Comparison of ENCODE assay signal across 22 cellular contexts in genomic region chr13:36709136-36709895, GRCh38. TPM values are rescaled to one million over a fixed set of nuclear protein-coding genes. Genes with fewer than 3 reads are reported as not detected.
DNase-seq lines count a peak whose midpoint lies in the region; ATAC-seq and TF ChIP-seq lines count a peak whose summit lies in the region.
"Had no signal": no experiment of that assay in that cellular context is flagged by ENCODE, and none has a peak within 500 bp of the region (broad histone marks: within the 10 kb centered on the region; RNA-seq: fewer than 3 reads in every experiment).

No MANE protein-coding gene starts in this region.

- H3K4me3 Mint-ChIP-seq in nephron progenitor cell, result no peak overlapping the region
- H3K4me3 Mint-ChIP-seq: CD4-positive, alpha-beta T cell; GM23338; IgD-negative memory B cell had no signal

- dilution Hi-C loops in mammary epithelial cell (cut with HindIII; ENCODE audit: low sequenced_read_pairs), result no loop called here

- H3K27ac ChIP-seq in BLaER1 (no peak overlapping the region), mammary epithelial cell (ENCODE audit: insufficient read depth, low read depth, low read length) (no peak overlapping the region), dorsolateral prefrontal cortex (no peak overlapping the region)
- H3K27ac ChIP-seq: A549, Peyer's patch had no signal

- peak; percentile 66 for DNase-seq in DMS79 treated with DMSO at 0.1 percent for 48 hours (lab: John Stamatoyannopoulos, UW)
- DNase-seq in astrocyte of the spinal cord (ENCODE audit: low read depth, low spot score), result peak; percentile 48
- DNase-seq in nephron progenitor cell, result no peak
- DNase-seq in OCI-M1 (lab: John Stamatoyannopoulos, UW), result no peak
- DNase-seq in mammary epithelial cell, result no peak
- DNase-seq in dorsolateral prefrontal cortex, result no peak
- DNase-seq: AML-193; Calu3; CD4-positive, alpha-beta T cell; DND-41; NCI-H187; NCI-H2171 treated with DMSO at 0.1 percent for 48 hours; NCI-H446 treated with DMSO at 0.1 percent for 48 hours; NCI-H774; Peyer's patch had no signal

- intact Hi-C loops in mammary epithelial cell (cut with micrococcal nuclease) (no loop called here), dorsolateral prefrontal cortex (cut with DNase I) (no loop called here)

- peaks cover 7% of the 10 kb centered on the region for H3K27me3 Mint-ChIP-seq in nephron progenitor cell (ENCODE audit: low read depth, poor library complexity)

- H3K36me3 ChIP-seq in BLaER1 (no peaks in the 10 kb centered on the region), mammary epithelial cell (ENCODE audit: insufficient read depth, low read length) (no peaks in the 10 kb centered on the region)
- H3K36me3 ChIP-seq: Peyer's patch had no signal

- in situ Hi-C loops in astrocyte of the spinal cord (cut with HindIII; ENCODE audit: low sequenced_read_pairs) (no loop called here), mammary epithelial cell (cut with MboI; ENCODE audit: low sequenced_read_pairs in 2 of 2) (no loop called here)

- WGBS in mammary epithelial cell (ENCODE audit: low coverage, missing lambda C conversion rate), result 33% methylated on average over 1 of the region's 1 CpG

- peaks cover 25% of the 10 kb centered on the region for H3K4me1 Mint-ChIP-seq in nephron progenitor cell
- H3K4me1 Mint-ChIP-seq: IgD-negative memory B cell had no signal

- no peaks in the 10 kb centered on the region for H3K9me3 Mint-ChIP-seq in nephron progenitor cell
- H3K9me3 Mint-ChIP-seq: CD4-positive, alpha-beta T cell; GM23338; IgD-negative memory B cell had no signal

- H3K4me1 ChIP-seq in BLaER1 (peaks cover 20% of the 10 kb centered on the region), mammary epithelial cell (ENCODE audit: insufficient read depth, low read length) (no peaks in the 10 kb centered on the region)
- H3K4me1 ChIP-seq: A549, Peyer's patch had no signal

- H3K36me3 Mint-ChIP-seq in nephron progenitor cell (ENCODE audit: low read depth), result no peaks in the 10 kb centered on the region
- H3K36me3 Mint-ChIP-seq: IgD-negative memory B cell had no signal

- H3K79me2 ChIP-seq in mammary epithelial cell (ENCODE audit: insufficient read depth, low read length), result no peaks in the 10 kb centered on the region

- ATAC-seq in HG02938 (IDR thresholded peaks at IDR 0.05; ENCODE audit: unreplicated experiment), result no peak
- ATAC-seq: A549, GM23338, HCT116, Right ventricle myocardium inferior had no signal

- H3K27ac Mint-ChIP-seq in nephron progenitor cell, result peak overlapping the region; percentile 8
- H3K27ac Mint-ChIP-seq: CD4-positive, alpha-beta T cell; GM23338 had no signal

- H3K9me3 ChIP-seq in BLaER1 (no peaks in the 10 kb centered on the region; the same call in 1 of the 2 replicates), mammary epithelial cell (replicated peaks; ENCODE audit: insufficient read depth, low read length) (no peaks in the 10 kb centered on the region)
- H3K9me3 ChIP-seq: A549, Peyer's patch had no signal

- H2AFZ ChIP-seq in mammary epithelial cell (ENCODE audit: low read depth, low read length), result no peak overlapping the region
- H2AFZ ChIP-seq: GM23338 had no signal

- BruUV-seq in mammary epithelial cell (replicated peaks; lab: Mats Ljungman, UMichigan), result no TSS peak

- no peak overlapping the region for H3K4me3 ChIP-seq in BLaER1
- H3K4me3 ChIP-seq in astrocyte of the spinal cord (ENCODE audit: low read depth, low read length), result no peak overlapping the region
- H3K4me3 ChIP-seq in mammary epithelial cell (replicated peaks in 1 of 3; ENCODE audit: insufficient read depth in 1 of 3, low read depth in 2 of 3, low read length in 3 of 3), result no peak overlapping the region
- no peak overlapping the region for H3K4me3 ChIP-seq in dorsolateral prefrontal cortex
- H3K4me3 ChIP-seq: A549, GM23338, Peyer's patch had no signal

- H3K9ac ChIP-seq in BLaER1 (no peak overlapping the region), mammary epithelial cell (ENCODE audit: insufficient read depth, low read length) (no peak overlapping the region)

- peak overlapping the region; percentile 58 for H3K4me2 ChIP-seq in BLaER1
- no peak overlapping the region for H3K4me2 ChIP-seq in mammary epithelial cell (ENCODE audit: insufficient read depth, low read depth, low read length)
- H3K4me2 ChIP-seq: A549, GM23338 had no signal

- TF ChIP-seq CTCF in astrocyte of the spinal cord (IDR thresholded peaks at IDR 0.05; ENCODE audit: low read depth, low read length), result no peak
- TF ChIP-seq CTCF in nephron progenitor cell (IDR thresholded peaks at IDR 0.05), result no peak
- TF ChIP-seq CTCF in mammary epithelial cell (conservative IDR thresholded peaks at IDR 0.05 in 1 of 2, IDR thresholded peaks at IDR 0.05 in 1 of 2; ENCODE audit: extremely low read depth in 1 of 2, insufficient read depth in 1 of 2, low read depth in 1 of 2, low read length in 2 of 2), result no peak
- TF ChIP-seq CTCF in dorsolateral prefrontal cortex (IDR thresholded peaks at IDR 0.05 in 54 of 56, conservative IDR thresholded peaks at IDR 0.05 in 2 of 56; ENCODE audit: low read depth in 1 of 56, partially characterized antibody in 56 of 56), result no peak

- H4K20me1 ChIP-seq in BLaER1 (no peaks in the 10 kb centered on the region), mammary epithelial cell (ENCODE audit: insufficient read depth, low read length) (no peaks in the 10 kb centered on the region)

- H3K27me3 ChIP-seq in BLaER1 (no peaks in the 10 kb centered on the region), mammary epithelial cell (ENCODE audit: insufficient read depth, low read length) (no peaks in the 10 kb centered on the region), dorsolateral prefrontal cortex (peaks cover 0 to 6% (median 0%) of the 10 kb centered on the region in 45 donors)
- H3K27me3 ChIP-seq: Peyer's patch had no signal

- CTCF ChIA-PET in mammary epithelial cell (lab: Charles Lee; ENCODE audit: low non-redundant PET), result no interaction called here

RNA-seq across cellular contexts. Expression of gene SERTM1, which starts 35.5 kb away (rescaled TPM):
- total RNA-seq in mammary epithelial cell (not detected), dorsolateral prefrontal cortex (10 to 100 TPM in 68 of 120 experiments, 1 to 10 TPM in 52; 1.3 to 26.6 (median 10.7) TPM)
- polyA plus RNA-seq in mammary epithelial cell, result not detected
- not detected for polyA minus RNA-seq in mammary epithelial cell
- total RNA-seq: Calu3; CD4-positive, alpha-beta T cell; Peyer's patch had no signal
- polyA plus RNA-seq: A549, IgD-negative memory B cell had no signal

Comparison
In these comparisons a context has a peak if more than half of its experiments do, and no peak if none do; other contexts are left out.
1. DNase-seq: peak in DMS79 treated with DMSO at 0.1 percent for 48 hours (single experiment) and astrocyte of the spinal cord (single experiment); none in nephron progenitor cell (single experiment), OCI-M1 (single experiment), mammary epithelial cell (single experiment) and dorsolateral prefrontal cortex (0 of 10).